In the genomic region with DNA sequence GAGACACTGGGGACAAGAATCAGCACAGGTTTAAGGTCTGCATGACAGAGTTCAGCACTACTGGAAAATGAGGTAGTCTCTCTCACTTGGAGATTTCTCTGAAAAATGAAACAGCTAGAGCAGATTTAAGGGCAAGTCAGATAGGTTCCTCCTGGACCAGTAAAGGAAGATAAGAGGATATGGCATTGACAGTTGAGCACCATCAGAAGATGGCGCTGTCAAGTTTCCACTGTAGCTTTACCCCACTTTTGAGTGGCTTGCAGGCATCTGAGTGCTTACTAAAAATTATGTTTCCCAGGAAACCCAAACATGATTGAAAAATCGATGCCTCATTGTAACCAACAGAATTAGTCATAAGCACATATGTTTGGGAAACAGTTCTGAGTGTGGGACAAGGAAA, we compare ENCODE assay signal across 21 cellular contexts.
A peak's percentile ranks its signal among the peaks of the same experiment; 100 is the strongest.
DNase-seq lines count a peak whose midpoint lies in the region; ATAC-seq, FAIRE-seq and TF ChIP-seq lines count a peak whose summit lies in the region.
"Had no signal": no experiment of that assay in that cellular context is flagged by ENCODE, and none has a peak within 500 bp of the region (broad histone marks: within the 10 kb centered on the region; RNA-seq: fewer than 3 reads in every experiment).

No MANE protein-coding gene starts in this region.

- no peaks in the 10 kb centered on the region for H3K36me3 ChIP-seq in GM23338 (ENCODE audit: insufficient read depth)
- no peaks in the 10 kb centered on the region for H3K36me3 ChIP-seq in bronchial epithelial cell (ENCODE audit: control insufficient read depth, insufficient read depth, low read length)
- no peaks in the 10 kb centered on the region for H3K36me3 ChIP-seq in tibial nerve
- H3K36me3 ChIP-seq in sigmoid colon = no peaks in the 10 kb centered on the region

- no peak overlapping the region for H3K4me3 Mint-ChIP-seq in GM23338
- H3K4me3 Mint-ChIP-seq: CD4-positive, alpha-beta memory T cell; T-cell had no signal

- no peaks in the 10 kb centered on the region for H3K36me3 Mint-ChIP-seq in GM23338 (ENCODE audit: low read depth)
- H3K36me3 Mint-ChIP-seq: CD4-positive, alpha-beta memory T cell; T-cell had no signal

- DNase-seq in GM23338 (ENCODE audit: low spot score) (peak; percentile 16), NB4 (ENCODE audit: low read depth) (peak; percentile 2), bronchial epithelial cell (ENCODE audit: low read depth) (peak; percentile 3), kidney tubule cell (ENCODE audit: low spot score) (peak; percentile 8), tibial nerve (ENCODE audit: low spot score in 2 of 2) (no peak), sigmoid colon (no peak)
- DNase-seq in NK-92 treated with Interleukin-12 subunit alpha and Interleukin-12 subunit beta, amount 100 ng/mL, for 24 hours (lab: John Stamatoyannopoulos, UW) = no peak
- DNase-seq: Calu3; CD4-positive, alpha-beta memory T cell; DMS79; GM23248; Karpas-422; NCI-H1105 treated with DMSO at 0.1 percent for 48 hours; NCI-H187; NCI-H2171; NCI-H446; NCI-H69; Right ventricle myocardium superior; SK-N-SH; T-cell had no signal

- no peaks in the 10 kb centered on the region for H3K9me3 Mint-ChIP-seq in GM23338

- no peaks in the 10 kb centered on the region for H3K27me3 ChIP-seq in GM23338 (ENCODE audit: insufficient read depth)
- no peaks in the 10 kb centered on the region for H3K27me3 ChIP-seq in bronchial epithelial cell (ENCODE audit: control insufficient read depth, insufficient read depth, low read length)
- peaks cover 0 to 2% of the 10 kb centered on the region in 2 donors for H3K27me3 ChIP-seq in tibial nerve
- no peaks in the 10 kb centered on the region for H3K27me3 ChIP-seq in sigmoid colon

- no peak for FAIRE-seq in bronchial epithelial cell (lab: Jason Lieb, UNC)
- FAIRE-seq: RCC 7860 had no signal

- H3K79me2 ChIP-seq in GM23338 (replicated peaks; ENCODE audit: insufficient read depth) = no peaks in the 10 kb centered on the region

- TF ChIP-seq POLR2A in NB4 (IDR thresholded peaks at IDR 0.05; ENCODE audit: extremely low read depth, insufficient read length) (no peak), tibial nerve (IDR thresholded peaks at IDR 0.05) (no peak), sigmoid colon (IDR thresholded peaks at IDR 0.05) (no peak)

- TF ChIP-seq EP300 in tibial nerve (IDR thresholded peaks at IDR 0.05) (no peak), sigmoid colon (IDR thresholded peaks at IDR 0.05) (no peak)

- peaks cover 4% of the 10 kb centered on the region; the same call in 1 of the 2 replicates for H3K9me2 ChIP-seq in GM23338 (ENCODE audit: insufficient read depth)
- H3K9me2 ChIP-seq: SK-N-SH had no signal

- H4K20me1 ChIP-seq in GM23338 (replicated peaks; ENCODE audit: insufficient read depth) = no peaks in the 10 kb centered on the region

- 79 to 87% methylated on average over 2 of the region's 2 CpGs for WGBS in tibial nerve, 2 donors
- WGBS in sigmoid colon, 2 donors = 85 to 88% methylated on average over 2 of the region's 2 CpGs

- no peak overlapping the region for H3K4me3 ChIP-seq in GM23338
- H3K4me3 ChIP-seq in NB4 (ENCODE audit: low read depth, low read length) = no peak overlapping the region
- no peak overlapping the region for H3K4me3 ChIP-seq in bronchial epithelial cell (ENCODE audit: low read depth, low read length)
- H3K4me3 ChIP-seq in tibial nerve = no peak overlapping the region
- no peak overlapping the region for H3K4me3 ChIP-seq in sigmoid colon
- H3K4me3 ChIP-seq: GM23248 had no signal

- no peak overlapping the region for H3K4me2 ChIP-seq in GM23338
- H3K4me2 ChIP-seq: SK-N-SH had no signal

- no peak overlapping the region for H3K27ac Mint-ChIP-seq in GM23338
- H3K27ac Mint-ChIP-seq: CD4-positive, alpha-beta memory T cell; T-cell had no signal

- H3K27ac ChIP-seq in GM23338 (ENCODE audit: low read depth) = no peak overlapping the region
- no peak overlapping the region for H3K27ac ChIP-seq in tibial nerve
- no peak overlapping the region for H3K27ac ChIP-seq in sigmoid colon
- H3K27ac ChIP-seq: GM23248 had no signal

- ATAC-seq in GM23338 = no peak
- ATAC-seq: T-cell had no signal

- H2AFZ ChIP-seq in GM23338 = no peak overlapping the region
- H2AFZ ChIP-seq: GM23248 had no signal

- H3K4me1 Mint-ChIP-seq in GM23338 = peaks cover 8% of the 10 kb centered on the region; the same call in 1 of the 3 replicates
- H3K4me1 Mint-ChIP-seq: CD4-positive, alpha-beta memory T cell; T-cell had no signal

- H3K27me3 Mint-ChIP-seq in GM23338 (ENCODE audit: insufficient read depth, low read depth, poor library complexity) = no peaks in the 10 kb centered on the region
- H3K27me3 Mint-ChIP-seq: CD4-positive, alpha-beta memory T cell; T-cell had no signal

- H3F3A ChIP-seq in GM23338 (replicated peaks; ENCODE audit: low read depth) = no peaks in the 10 kb centered on the region

- peak; percentile 26 to 70; a peak in 3 of 4 replicates for TF ChIP-seq CTCF in GM23338 (conservative IDR thresholded peaks at IDR 0.05; ENCODE audit: low read depth in 2 of 2)
- TF ChIP-seq CTCF in NB4 (IDR thresholded peaks at IDR 0.05; ENCODE audit: low read depth, low read length) = no peak
- no peak for TF ChIP-seq CTCF in bronchial epithelial cell (IDR thresholded peaks at IDR 0.05; ENCODE audit: insufficient read depth, low read length, severe bottlenecking)
- TF ChIP-seq CTCF in tibial nerve (IDR thresholded peaks at IDR 0.05) = no peak
- no peak for TF ChIP-seq CTCF in sigmoid colon (IDR thresholded peaks at IDR 0.05)

- H3K4me1 ChIP-seq in GM23338 (ENCODE audit: insufficient read depth) (0 out of 2 replicates have a peak, but pooled peaks cover 3% of the 10 kb centered on the region), tibial nerve (no peaks in the 10 kb centered on the region), sigmoid colon (no peaks in the 10 kb centered on the region)

- intact Hi-C loops in sigmoid colon (cut with DNase I) = no loop called here

- H3K9me3 ChIP-seq in tibial nerve (no peaks in the 10 kb centered on the region), sigmoid colon (no peaks in the 10 kb centered on the region)
- H3K9me3 ChIP-seq: SK-N-SH had no signal

TF ChIP-seq in GM23338, 12 proteins besides CTCF, POLR2A, EP300 and RAD21 (continues in another document):
- TF ChIP-seq JUNB (IDR thresholded peaks at IDR 0.05; ENCODE audit: unreplicated experiment) (no peak), POLR2AphosphoS5 (IDR thresholded peaks at IDR 0.05; ENCODE audit: low read depth) (no peak), ZNF331 (CRISPR knock-in tag; IDR thresholded peaks at IDR 0.05; ENCODE audit: low read depth) (no peak), REST (IDR thresholded peaks at IDR 0.05; ENCODE audit: unreplicated experiment) (no peak), ZNF114 (CRISPR knock-in tag; IDR thresholded peaks at IDR 0.05) (no peak), STAT1 (IDR thresholded peaks at IDR 0.05; ENCODE audit: unreplicated experiment) (no peak)
- TF ChIP-seq, protein P1, sequence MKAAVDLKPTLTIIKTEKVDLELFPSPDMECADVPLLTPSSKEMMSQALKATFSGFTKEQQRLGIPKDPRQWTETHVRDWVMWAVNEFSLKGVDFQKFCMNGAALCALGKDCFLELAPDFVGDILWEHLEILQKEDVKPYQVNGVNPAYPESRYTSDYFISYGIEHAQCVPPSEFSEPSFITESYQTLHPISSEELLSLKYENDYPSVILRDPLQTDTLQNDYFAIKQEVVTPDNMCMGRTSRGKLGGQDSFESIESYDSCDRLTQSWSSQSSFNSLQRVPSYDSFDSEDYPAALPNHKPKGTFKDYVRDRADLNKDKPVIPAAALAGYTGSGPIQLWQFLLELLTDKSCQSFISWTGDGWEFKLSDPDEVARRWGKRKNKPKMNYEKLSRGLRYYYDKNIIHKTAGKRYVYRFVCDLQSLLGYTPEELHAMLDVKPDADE (IDR thresholded peaks at IDR 0.05) = no peak

Comparison
In these comparisons a context has a peak if more than half of its experiments do, and no peak if none do; other contexts are left out.
1. DNase-seq: peak in GM23338 (single experiment), NB4 (single experiment), bronchial epithelial cell (single experiment) and kidney tubule cell (single experiment); none in tibial nerve (0 of 2), sigmoid colon (single experiment) and NK-92 treated with Interleukin-12 subunit alpha and Interleukin-12 subunit beta, amount 100 ng/mL, for 24 hours (single experiment).
2. CTCF ChIP-seq: peak in GM23338 (2 of 2); none in NB4 (single experiment), bronchial epithelial cell (single experiment), tibial nerve (0 of 5) and sigmoid colon (0 of 4).